15 cellular contexts compared by ENCODE assay signal in genomic region chr6:56794421-56794820, GRCh38.
A peak's percentile ranks its signal among the peaks of the same experiment; 100 is the strongest.
DNase-seq lines count a peak whose midpoint lies in the region; FAIRE-seq and TF ChIP-seq lines count a peak whose summit lies in the region.
"Had no signal": no experiment of that assay in that cellular context is flagged by ENCODE, and none has a peak within 500 bp of the region (broad histone marks: within the 10 kb centered on the region; RNA-seq: fewer than 3 reads in every experiment).

No MANE protein-coding gene starts in this region.

- peak overlapping the region; percentile 35; the same call in 1 of the 2 replicates for H3K4me2 ChIP-seq in MM.1S (ENCODE audit: low read depth, low read length)
- H3K4me2 ChIP-seq: PC-9 had no signal

- no peak overlapping the region for H2AFZ ChIP-seq in MM.1S (ENCODE audit: low read length)
- H2AFZ ChIP-seq: PC-9 had no signal

- H4K20me1 ChIP-seq in MM.1S (ENCODE audit: insufficient read depth, low read length): no peaks in the 10 kb centered on the region

- TF ChIP-seq CTCF in MM.1S (IDR thresholded peaks at IDR 0.05; ENCODE audit: low read length): no peak

- H3K4me1 ChIP-seq in MM.1S (ENCODE audit: low read length): peaks cover 37% of the 10 kb centered on the region

- peaks cover 75% of the 10 kb centered on the region for H3K79me2 ChIP-seq in MM.1S (ENCODE audit: low read length)

- peak; percentile 75 for FAIRE-seq in GM18507 (lab: Jason Lieb, UNC)

- H3K9me3 ChIP-seq in MM.1S (replicated peaks; ENCODE audit: insufficient read depth, low read length): no peaks in the 10 kb centered on the region

- no peak for DNase-seq in GM18507 (ENCODE audit: extremely low spot score, insufficient read length, low read depth)
- DNase-seq in H7: peak; percentile 45
- DNase-seq in MM.1S: peak; percentile 30
- peak; percentile 56 for DNase-seq in iPS-NIHi7 (ENCODE audit: extremely low spot score)
- DNase-seq in COR-L47 (lab: John Stamatoyannopoulos, UW): no peak
- DNase-seq in stimulated activated naive CD4-positive, alpha-beta T cell (lab: John Stamatoyannopoulos, UW): no peak
- DNase-seq in effector CD4-positive, alpha-beta T cell: no peak
- no peak for DNase-seq in MV-4-11 (lab: John Stamatoyannopoulos, UW)
- DNase-seq: activated T-cell treated with anti-CD3 and anti-CD28 coated beads, Interleukin-2, amount 50 U/mL, for 72 hours; anterior cingulate cortex; effector memory CD4-positive, alpha-beta T cell; foreskin fibroblast; NCI-H1092; PC-9; T-cell had no signal

- H3F3A ChIP-seq in MM.1S (ENCODE audit: insufficient read depth, low read length): no peaks in the 10 kb centered on the region

- H3K4me3 ChIP-seq in H7 (ENCODE audit: insufficient read depth, low read depth, low read length): no peak overlapping the region
- H3K4me3 ChIP-seq in MM.1S (ENCODE audit: low read length): no peak overlapping the region
- H3K4me3 ChIP-seq: PC-9 had no signal

- H3K9me2 ChIP-seq in MM.1S (replicated peaks; ENCODE audit: insufficient read depth, low read length): no peaks in the 10 kb centered on the region

- H3K27ac ChIP-seq in MM.1S (ENCODE audit: low read length): peak overlapping the region; percentile 33; the same call in 1 of the 2 replicates
- H3K27ac ChIP-seq: PC-9 had no signal

- H3K9ac ChIP-seq in MM.1S (ENCODE audit: low read length): no peak overlapping the region

- H3K27me3 ChIP-seq in H7 (ENCODE audit: control insufficient read depth, insufficient read depth, low read length) (no peaks in the 10 kb centered on the region), MM.1S (replicated peaks; ENCODE audit: insufficient read depth, low read length) (no peaks in the 10 kb centered on the region)

- H3K36me3 ChIP-seq in H7 (replicated peaks; ENCODE audit: control insufficient read depth, insufficient read depth, low read length): no peaks in the 10 kb centered on the region
- no peaks in the 10 kb centered on the region for H3K36me3 ChIP-seq in MM.1S (replicated peaks; ENCODE audit: insufficient read depth, low read length)

Comparison
In these comparisons a context has a peak if more than half of its experiments do, and no peak if none do; other contexts are left out.
1. DNase-seq: peak in H7 (single experiment), MM.1S (single experiment) and iPS-NIHi7 (single experiment); none in GM18507 (single experiment), COR-L47 (single experiment), stimulated activated naive CD4-positive, alpha-beta T cell (0 of 6), effector CD4-positive, alpha-beta T cell (single experiment) and MV-4-11 (single experiment).